Comparison of ENCODE assay signal across 1 cellular context in genomic region chr10:86440874-86441838, GRCh38.
TF ChIP-seq lines count a peak whose summit lies in the region.

No MANE protein-coding gene starts in this region.

TF ChIP-seq in HEK293, 187 proteins besides CTCF, POLR2A, EP300 and RAD21 (continued from another document):
- TF ChIP-seq PRDM2 (tag by site-specific recombination; IDR thresholded peaks at IDR 0.05; ENCODE audit: borderline replicate concordance): no peak
- TF ChIP-seq, protein P1, sequence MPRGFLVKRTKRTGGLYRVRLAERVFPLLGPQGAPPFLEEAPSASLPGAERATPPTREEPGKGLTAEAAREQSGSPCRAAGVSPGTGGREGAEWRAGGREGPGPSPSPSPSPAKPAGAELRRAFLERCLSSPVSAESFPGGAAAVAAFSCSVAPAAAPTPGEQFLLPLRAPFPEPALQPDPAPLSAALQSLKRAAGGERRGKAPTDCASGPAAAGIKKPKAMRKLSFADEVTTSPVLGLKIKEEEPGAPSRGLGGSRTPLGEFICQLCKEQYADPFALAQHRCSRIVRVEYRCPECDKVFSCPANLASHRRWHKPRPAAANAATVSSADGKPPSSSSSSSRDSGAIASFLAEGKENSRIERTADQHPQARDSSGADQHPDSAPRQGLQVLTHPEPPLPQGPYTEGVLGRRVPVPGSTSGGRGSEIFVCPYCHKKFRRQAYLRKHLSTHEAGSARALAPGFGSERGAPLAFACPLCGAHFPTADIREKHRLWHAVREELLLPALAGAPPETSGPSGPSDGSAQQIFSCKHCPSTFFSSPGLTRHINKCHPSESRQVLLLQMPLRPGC (tag by site-specific recombination; IDR thresholded peaks at IDR 0.05): 0 out of 2 replicates have a peak, but pooled peaks have one; percentile 11
- no peak for TF ChIP-seq SETDB1 (IDR thresholded peaks at IDR 0.05; ENCODE audit: insufficient read length, low read length)
- peak; percentile 55; the same call in 1 of the 2 replicates for TF ChIP-seq HIC1 (tag by site-specific recombination; IDR thresholded peaks at IDR 0.05)
- TF ChIP-seq ZNF600 (tag by site-specific recombination; IDR thresholded peaks at IDR 0.05): peak; percentile 44; the same call in 1 of the 2 replicates
- peak; percentile 36; the same call in 1 of the 2 replicates for TF ChIP-seq ZBTB17 (tag by site-specific recombination; IDR thresholded peaks at IDR 0.05)
